10 cellular contexts compared by ENCODE assay signal in genomic region chr10:116765549-116766162, GRCh38. TPM values are rescaled to one million over a fixed set of nuclear protein-coding genes. Genes with fewer than 3 reads are reported as not detected.
DNase-seq lines count a peak whose midpoint lies in the region; ATAC-seq and TF ChIP-seq lines count a peak whose summit lies in the region.
"Had no signal": no experiment of that assay in that cellular context is flagged by ENCODE, and none has a peak within 500 bp of the region (broad histone marks: within the 10 kb centered on the region; RNA-seq: fewer than 3 reads in every experiment).

No MANE protein-coding gene starts in this region.

- POLR2A ChIA-PET in activated CD8-positive, alpha-beta T cell treated with anti-CD3 and anti-CD28 coated beads, Interleukin-2, amount 10 ng/mL, durations not matched to agents 7 days and 5 days (lab: Charles Lee), result no interaction called here

- TF ChIP-seq CTCF in AG09309 (IDR thresholded peaks at IDR 0.05; ENCODE audit: control insufficient read depth, insufficient read depth, low read depth, low read length, missing control alignments) (peak; percentile 39), GM23338 (conservative IDR thresholded peaks at IDR 0.05; ENCODE audit: low read depth in 2 of 2) (peak; percentile 76 to 87)

- peaks cover 6% of the 10 kb centered on the region; the same call in 2 of the 3 replicates for H3K9me3 Mint-ChIP-seq in GM23338
- H3K9me3 Mint-ChIP-seq in activated CD8-positive, alpha-beta T cell treated with anti-CD3 and anti-CD28 coated beads, Interleukin-2, amount 10 ng/mL, durations not matched to agents 7 days and 5 days (ENCODE audit: insufficient read depth), result no peaks in the 10 kb centered on the region

- no peak overlapping the region for H3K27ac Mint-ChIP-seq in GM23338
- H3K27ac Mint-ChIP-seq in activated CD8-positive, alpha-beta T cell treated with anti-CD3 and anti-CD28 coated beads, Interleukin-2, amount 10 ng/mL, durations not matched to agents 7 days and 5 days, result no peak overlapping the region

- H4K20me1 ChIP-seq in GM23338 (replicated peaks; ENCODE audit: insufficient read depth), result no peaks in the 10 kb centered on the region

- DNase-seq in AG09309 (ENCODE audit: low read depth) (no peak), GM23338 (ENCODE audit: low spot score) (peak; percentile 79), kidney tubule cell (ENCODE audit: low spot score) (peak; percentile 79), NCI-H2081 treated with DMSO at 0.1 percent for 48 hours (lab: John Stamatoyannopoulos, UW) (no peak), KG1 (lab: John Stamatoyannopoulos, UW) (no peak), COR-L47 (lab: John Stamatoyannopoulos, UW) (no peak)
- peak; percentile 57 for DNase-seq in activated CD8-positive, alpha-beta T cell treated with anti-CD3 and anti-CD28 coated beads, Interleukin-2, amount 10 ng/mL, durations not matched to agents 7 days and 5 days
- DNase-seq: foreskin melanocyte had no signal

- no peaks in the 10 kb centered on the region for H3F3A ChIP-seq in GM23338 (replicated peaks; ENCODE audit: low read depth)

- ATAC-seq in GM23338, result peak; percentile 78
- ATAC-seq in activated CD8-positive, alpha-beta T cell treated with anti-CD3 and anti-CD28 coated beads, Interleukin-2, amount 10 ng/mL, durations not matched to agents 7 days and 5 days, result no peak
- no peak for ATAC-seq in HG03159 (IDR thresholded peaks at IDR 0.05; ENCODE audit: unreplicated experiment)

- no peaks in the 10 kb centered on the region; the same call in 1 of the 2 replicates for H3K36me3 ChIP-seq in GM23338 (ENCODE audit: insufficient read depth)

- no peak overlapping the region for H3K27ac ChIP-seq in GM23338 (ENCODE audit: low read depth)
- H3K27ac ChIP-seq: SK-N-MC had no signal

- 0 out of 2 replicates have a peak, but pooled peaks cover 3% of the 10 kb centered on the region for H3K9me2 ChIP-seq in GM23338 (ENCODE audit: insufficient read depth)

- CTCF ChIA-PET in activated CD8-positive, alpha-beta T cell treated with anti-CD3 and anti-CD28 coated beads, Interleukin-2, amount 10 ng/mL, durations not matched to agents 7 days and 5 days (lab: Charles Lee), result interaction anchor here (1.4 to 1.6 kb wide), 2 partner anchors 23 to 84 kb away, joined by 5 to 8 read pairs; no protein-coding TSS in a partner anchor

- H3K4me1 Mint-ChIP-seq in GM23338, result no peaks in the 10 kb centered on the region; the same call in 2 of the 3 replicates
- H3K4me1 Mint-ChIP-seq in activated CD8-positive, alpha-beta T cell treated with anti-CD3 and anti-CD28 coated beads, Interleukin-2, amount 10 ng/mL, durations not matched to agents 7 days and 5 days (ENCODE audit: low read depth), result no peaks in the 10 kb centered on the region

- H3K27me3 Mint-ChIP-seq in GM23338 (ENCODE audit: insufficient read depth, low read depth, poor library complexity), result peaks cover 5% of the 10 kb centered on the region
- peaks cover 27% of the 10 kb centered on the region for H3K27me3 Mint-ChIP-seq in activated CD8-positive, alpha-beta T cell treated with anti-CD3 and anti-CD28 coated beads, Interleukin-2, amount 10 ng/mL, durations not matched to agents 7 days and 5 days (ENCODE audit: low read depth)

- H3K4me1 ChIP-seq in GM23338 (ENCODE audit: insufficient read depth), result no peaks in the 10 kb centered on the region

- H3K27me3 ChIP-seq in GM23338 (ENCODE audit: insufficient read depth), result no peaks in the 10 kb centered on the region

- peaks cover 3% of the 10 kb centered on the region; the same call in 1 of the 3 replicates for H3K36me3 Mint-ChIP-seq in GM23338 (ENCODE audit: low read depth)
- H3K36me3 Mint-ChIP-seq in activated CD8-positive, alpha-beta T cell treated with anti-CD3 and anti-CD28 coated beads, Interleukin-2, amount 10 ng/mL, durations not matched to agents 7 days and 5 days (ENCODE audit: low read depth), result no peaks in the 10 kb centered on the region

- no peaks in the 10 kb centered on the region for H3K79me2 ChIP-seq in GM23338 (replicated peaks; ENCODE audit: insufficient read depth)

- no peak overlapping the region for H3K4me2 ChIP-seq in GM23338

- no peak overlapping the region for H3K4me3 Mint-ChIP-seq in GM23338
- H3K4me3 Mint-ChIP-seq in activated CD8-positive, alpha-beta T cell treated with anti-CD3 and anti-CD28 coated beads, Interleukin-2, amount 10 ng/mL, durations not matched to agents 7 days and 5 days, result no peak overlapping the region

- H3K4me3 ChIP-seq in AG09309 (ENCODE audit: control insufficient read depth, low read depth, low read length) (no peak overlapping the region), GM23338 (no peak overlapping the region)
- H3K4me3 ChIP-seq: SK-N-MC had no signal

- H2AFZ ChIP-seq in GM23338, result no peak overlapping the region

TF ChIP-seq in GM23338, 12 proteins besides CTCF, POLR2A, EP300 and RAD21:
- TF ChIP-seq REST (IDR thresholded peaks at IDR 0.05; ENCODE audit: unreplicated experiment) (no peak), STAT1 (IDR thresholded peaks at IDR 0.05; ENCODE audit: unreplicated experiment) (no peak), POLR2AphosphoS5 (IDR thresholded peaks at IDR 0.05; ENCODE audit: low read depth) (no peak), ZNF114 (CRISPR knock-in tag; IDR thresholded peaks at IDR 0.05) (no peak), ETS1 (IDR thresholded peaks at IDR 0.05) (no peak), EZH2phosphoT487 (IDR thresholded peaks at IDR 0.05; ENCODE audit: unreplicated experiment) (no peak), ZNF331 (CRISPR knock-in tag; IDR thresholded peaks at IDR 0.05; ENCODE audit: low read depth) (no peak)
TF ChIP-seq in GM23338: peak in this region for 0.

RNA-seq across cellular contexts. Expression of gene HSPA12A, which starts 23.3 kb away (rescaled TPM):
- total RNA-seq in GM23338 (2014; rRNA removed; shearing (Covaris generic)), result 5.2 and 6.3 TPM in 2 replicates
- 4.4 and 5.6 TPM in 2 replicates for polyA plus RNA-seq in GM23338 (2016; fragmentation: Nextera tagmentation; extraction: Ambion mirVana)
- total RNA-seq in activated CD8-positive, alpha-beta T cell treated with anti-CD3 and anti-CD28 coated beads, Interleukin-2, amount 10 ng/mL, durations not matched to agents 7 days and 5 days, result not detected

Comparison
In these comparisons a context has a peak if more than half of its experiments do, and no peak if none do; other contexts are left out.
1. DNase-seq: peak in GM23338 (single experiment), activated CD8-positive, alpha-beta T cell treated with anti-CD3 and anti-CD28 coated beads, Interleukin-2, amount 10 ng/mL, durations not matched to agents 7 days and 5 days (single experiment) and kidney tubule cell (single experiment); none in AG09309 (single experiment), NCI-H2081 treated with DMSO at 0.1 percent for 48 hours (single experiment), KG1 (single experiment) and COR-L47 (single experiment).